15 cellular contexts compared by ENCODE assay signal in the genomic region with DNA sequence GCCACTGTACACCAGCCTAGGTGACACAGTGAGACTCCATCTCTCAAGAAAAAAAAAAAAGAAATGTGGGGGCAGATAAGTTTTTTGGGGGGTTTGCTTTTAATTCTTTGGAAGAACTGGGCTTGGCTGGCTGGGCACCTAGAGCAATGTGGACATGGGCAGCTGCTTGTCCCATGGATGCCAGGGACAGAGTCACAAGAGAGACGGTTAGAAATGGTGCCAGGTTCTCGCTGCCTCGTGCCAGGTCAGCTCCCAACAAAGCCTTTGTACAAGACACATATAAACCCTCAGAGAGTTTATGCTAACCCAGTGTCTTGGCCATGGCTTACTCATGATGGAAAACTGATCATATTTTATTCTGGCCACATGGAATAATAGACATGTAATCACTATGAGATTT.
DNase-seq lines count a peak whose midpoint lies in the region; ATAC-seq and TF ChIP-seq lines count a peak whose summit lies in the region.
"Had no signal": no experiment of that assay in that cellular context is flagged by ENCODE, and none has a peak within 500 bp of the region (broad histone marks: within the 10 kb centered on the region; RNA-seq: fewer than 3 reads in every experiment).

No MANE protein-coding gene starts in this region.

- H3K9me3 ChIP-seq in right cardiac atrium (ENCODE audit: control insufficient read depth, low read length) = no peaks in the 10 kb centered on the region
- no peaks in the 10 kb centered on the region for H3K9me3 ChIP-seq in PC-3 (ENCODE audit: low read length)
- H3K9me3 ChIP-seq in gastrocnemius medialis = no peaks in the 10 kb centered on the region
- H3K9me3 ChIP-seq: BE2C had no signal

- H2AFZ ChIP-seq in PC-3 (ENCODE audit: low read length) = no peak overlapping the region

- peaks cover 3% of the 10 kb centered on the region for H3K4me1 ChIP-seq in right cardiac atrium (ENCODE audit: control insufficient read depth, insufficient read depth, low read length)
- H3K4me1 ChIP-seq in PC-3 (ENCODE audit: insufficient read depth, low read length) = no peaks in the 10 kb centered on the region
- peaks cover 0 to 12% of the 10 kb centered on the region in 2 donors for H3K4me1 ChIP-seq in gastrocnemius medialis
- H3K4me1 ChIP-seq: BE2C had no signal

- H3K36me3 ChIP-seq in PC-3 (ENCODE audit: low read depth, low read length) (no peaks in the 10 kb centered on the region), gastrocnemius medialis (no peaks in the 10 kb centered on the region)
- H3K36me3 ChIP-seq: BE2C had no signal

- WGBS in right cardiac atrium = 40% methylated on average over 3 of the region's 3 CpGs

- no peaks in the 10 kb centered on the region for H3F3A ChIP-seq in PC-3 (ENCODE audit: low read length, unreplicated experiment)

- CTCF ChIA-PET in PC-3 (lab: Charles Lee) = no interaction called here
- CTCF ChIA-PET in activated naive CD4-positive, alpha-beta T cell treated with anti-CD3 and anti-CD28 coated beads, Interleukin-2, amount 10 ng/mL, durations not matched to agents 7 days and 5 days (lab: Charles Lee) = no interaction called here

- peak overlapping the region; percentile 46 for H3K4me2 ChIP-seq in PC-3 (ENCODE audit: low read length)

- H3K79me2 ChIP-seq in PC-3 (ENCODE audit: low read length) = no peaks in the 10 kb centered on the region

- intact Hi-C loops in left ventricle myocardium superior (cut with micrococcal nuclease) (no loop called here), right cardiac atrium (cut with DNase I) (no loop called here), PC-3 (cut with micrococcal nuclease) (no loop called here), gastrocnemius medialis (cut with DNase I; ENCODE audit: low total_unique reads) (no loop called here)

- H3K4me3 ChIP-seq in right cardiac atrium (ENCODE audit: low read length) = no peak overlapping the region
- H3K4me3 ChIP-seq in PC-3 (ENCODE audit: low read length) = no peak overlapping the region
- H3K4me3 ChIP-seq in gastrocnemius medialis = peak overlapping the region in 2 of 4 donors; percentile 4 to 28

- no peak overlapping the region for H3K4me3 Mint-ChIP-seq in glutamatergic neuron (ENCODE audit: unreplicated experiment)
- no peak overlapping the region for H3K4me3 Mint-ChIP-seq in activated naive CD4-positive, alpha-beta T cell treated with anti-CD3 and anti-CD28 coated beads, Interleukin-2, amount 10 ng/mL, durations not matched to agents 7 days and 5 days
- H3K4me3 Mint-ChIP-seq: CD8-positive, alpha-beta memory T cell; H9 had no signal

- H3K27ac ChIP-seq in right cardiac atrium (ENCODE audit: low read length) = no peak overlapping the region
- no peak overlapping the region for H3K27ac ChIP-seq in PC-3 (ENCODE audit: low read length)
- peak overlapping the region in 2 of 4 donors; percentile 52 to 67 for H3K27ac ChIP-seq in gastrocnemius medialis

- H3K9me2 ChIP-seq in PC-3 (replicated peaks; ENCODE audit: low read length) = no peaks in the 10 kb centered on the region

- no peaks in the 10 kb centered on the region for H4K20me1 ChIP-seq in PC-3 (ENCODE audit: low read length)

- TF ChIP-seq POLR2A in gastrocnemius medialis (IDR thresholded peaks at IDR 0.05) = no peak

- TF ChIP-seq CTCF in PC-3 (conservative IDR thresholded peaks at IDR 0.05; ENCODE audit: low read depth, low read length) (no peak), gastrocnemius medialis (IDR thresholded peaks at IDR 0.05 in 4 of 5, conservative IDR thresholded peaks at IDR 0.05 in 1 of 5) (no peak), glutamatergic neuron (IDR thresholded peaks at IDR 0.05; ENCODE audit: partially characterized antibody, unreplicated experiment) (no peak)

- ATAC-seq in left ventricle myocardium superior (peak; percentile 52), right cardiac atrium (no peak), PC-3 (no peak), gastrocnemius medialis (peak; percentile 75 to 98)
- ATAC-seq: HepG2 had no signal

- no TSS peak for BruUV-seq in PC-3 (replicated peaks; lab: Mats Ljungman, UMichigan)

- H3K4me1 Mint-ChIP-seq in glutamatergic neuron (ENCODE audit: low read depth, unreplicated experiment) = no peaks in the 10 kb centered on the region
- no peaks in the 10 kb centered on the region for H3K4me1 Mint-ChIP-seq in activated naive CD4-positive, alpha-beta T cell treated with anti-CD3 and anti-CD28 coated beads, Interleukin-2, amount 10 ng/mL, durations not matched to agents 7 days and 5 days
- H3K4me1 Mint-ChIP-seq: CD4-positive, CD25-positive, alpha-beta regulatory T cell; CD8-positive, alpha-beta memory T cell; H9 had no signal

- H3K36me3 Mint-ChIP-seq in glutamatergic neuron (ENCODE audit: unreplicated experiment) = no peaks in the 10 kb centered on the region
- peaks cover 11% of the 10 kb centered on the region for H3K36me3 Mint-ChIP-seq in activated naive CD4-positive, alpha-beta T cell treated with anti-CD3 and anti-CD28 coated beads, Interleukin-2, amount 10 ng/mL, durations not matched to agents 7 days and 5 days

- POLR2A ChIA-PET in PC-3 (lab: Charles Lee; ENCODE audit: unreplicated experiment) = no interaction called here

- no peaks in the 10 kb centered on the region for H3K27me3 Mint-ChIP-seq in glutamatergic neuron (ENCODE audit: unreplicated experiment)
- peaks cover 7% of the 10 kb centered on the region for H3K27me3 Mint-ChIP-seq in activated naive CD4-positive, alpha-beta T cell treated with anti-CD3 and anti-CD28 coated beads, Interleukin-2, amount 10 ng/mL, durations not matched to agents 7 days and 5 days
- H3K27me3 Mint-ChIP-seq: CD8-positive, alpha-beta memory T cell had no signal

- in situ Hi-C loops in gastrocnemius medialis (cut with MboI; ENCODE audit: low sequenced_read_pairs in 4 of 4) = no loop called here

- no peak overlapping the region for H3K27ac Mint-ChIP-seq in glutamatergic neuron (ENCODE audit: unreplicated experiment)
- no peak overlapping the region for H3K27ac Mint-ChIP-seq in activated naive CD4-positive, alpha-beta T cell treated with anti-CD3 and anti-CD28 coated beads, Interleukin-2, amount 10 ng/mL, durations not matched to agents 7 days and 5 days
- H3K27ac Mint-ChIP-seq: CD4-positive, CD25-positive, alpha-beta regulatory T cell; CD8-positive, alpha-beta memory T cell; H9 had no signal

- no peak for DNase-seq in left ventricle myocardium superior
- no peak for DNase-seq in right cardiac atrium
- no peak for DNase-seq in PC-3
- peak; percentile 38 to 55 for DNase-seq in gastrocnemius medialis
- DNase-seq in glutamatergic neuron = no peak
- DNase-seq in T1000 (lab: John Stamatoyannopoulos, UW) = no peak
- no peak for DNase-seq in activated naive CD4-positive, alpha-beta T cell treated with anti-CD3 and anti-CD28 coated beads, Interleukin-2, amount 10 ng/mL, durations not matched to agents 7 days and 5 days
- DNase-seq: ACHN; BE2C; C1 segment of cervical spinal cord; CD4-positive, CD25-positive, alpha-beta regulatory T cell; CD8-positive, alpha-beta memory T cell; COR-L47; H9 had no signal

- H3K9me3 Mint-ChIP-seq in glutamatergic neuron (ENCODE audit: unreplicated experiment) = no peaks in the 10 kb centered on the region
- H3K9me3 Mint-ChIP-seq in activated naive CD4-positive, alpha-beta T cell treated with anti-CD3 and anti-CD28 coated beads, Interleukin-2, amount 10 ng/mL, durations not matched to agents 7 days and 5 days = peaks cover 2% of the 10 kb centered on the region
- H3K9me3 Mint-ChIP-seq: H9 had no signal

- H3K9ac ChIP-seq in PC-3 (ENCODE audit: low read length) = no peak overlapping the region

- H3K27me3 ChIP-seq in right cardiac atrium (ENCODE audit: control insufficient read depth, insufficient read depth) (no peaks in the 10 kb centered on the region), PC-3 (ENCODE audit: low read length) (no peaks in the 10 kb centered on the region), gastrocnemius medialis (no peaks in the 10 kb centered on the region)
- H3K27me3 ChIP-seq: BE2C had no signal

Comparison
In these comparisons a context has a peak if more than half of its experiments do, and no peak if none do; other contexts are left out.
1. ATAC-seq: peak in left ventricle myocardium superior (single experiment) and gastrocnemius medialis (2 of 2); none in right cardiac atrium (0 of 2) and PC-3 (single experiment).
2. DNase-seq: peak in gastrocnemius medialis (2 of 2); none in left ventricle myocardium superior (single experiment), right cardiac atrium (0 of 3), PC-3 (single experiment), glutamatergic neuron (single experiment), T1000 (single experiment) and activated naive CD4-positive, alpha-beta T cell treated with anti-CD3 and anti-CD28 coated beads, Interleukin-2, amount 10 ng/mL, durations not matched to agents 7 days and 5 days (single experiment).